In the genomic region with DNA sequence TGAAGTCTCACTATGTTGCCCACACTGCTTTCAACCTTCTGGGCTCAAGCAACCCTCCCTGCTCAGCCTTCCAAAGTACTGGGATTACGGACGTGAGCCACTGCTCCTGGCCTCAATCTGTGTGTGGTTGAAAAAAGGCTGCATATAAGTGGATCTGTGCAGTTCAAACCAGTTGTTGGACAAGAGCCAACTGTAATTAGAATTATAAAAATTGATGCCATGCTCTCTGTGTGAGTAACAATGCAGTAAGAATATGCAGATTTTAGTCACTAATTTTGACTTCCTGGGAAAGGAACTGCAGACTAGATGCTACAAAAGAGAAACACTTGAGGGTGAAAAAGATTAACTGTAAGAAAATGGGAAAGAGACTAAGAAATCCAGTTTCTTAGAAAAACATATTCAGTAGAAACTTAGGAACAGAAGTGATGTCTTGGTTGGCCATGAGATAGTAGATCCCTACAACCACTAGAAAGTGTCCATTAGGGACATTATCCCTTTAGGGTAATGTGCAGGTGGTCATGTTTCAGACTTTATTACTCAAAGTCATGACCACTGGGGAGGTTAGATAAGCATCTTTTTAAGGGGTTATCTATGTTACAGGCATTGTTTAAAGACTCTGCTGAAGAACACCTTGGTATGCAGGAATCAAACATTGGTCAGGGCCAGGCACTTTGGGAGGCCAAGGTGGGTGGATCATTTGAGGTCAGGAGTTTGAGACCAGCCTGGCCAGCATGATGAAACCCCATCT, we compare ENCODE assay signal across 1 cellular context.
TF ChIP-seq lines count a peak whose summit lies in the region.

No MANE protein-coding gene starts in this region.

TF ChIP-seq in WTC11, 78 proteins besides CTCF, POLR2A, EP300 and RAD21 (continued from another document):
- TF ChIP-seq, protein P1, sequence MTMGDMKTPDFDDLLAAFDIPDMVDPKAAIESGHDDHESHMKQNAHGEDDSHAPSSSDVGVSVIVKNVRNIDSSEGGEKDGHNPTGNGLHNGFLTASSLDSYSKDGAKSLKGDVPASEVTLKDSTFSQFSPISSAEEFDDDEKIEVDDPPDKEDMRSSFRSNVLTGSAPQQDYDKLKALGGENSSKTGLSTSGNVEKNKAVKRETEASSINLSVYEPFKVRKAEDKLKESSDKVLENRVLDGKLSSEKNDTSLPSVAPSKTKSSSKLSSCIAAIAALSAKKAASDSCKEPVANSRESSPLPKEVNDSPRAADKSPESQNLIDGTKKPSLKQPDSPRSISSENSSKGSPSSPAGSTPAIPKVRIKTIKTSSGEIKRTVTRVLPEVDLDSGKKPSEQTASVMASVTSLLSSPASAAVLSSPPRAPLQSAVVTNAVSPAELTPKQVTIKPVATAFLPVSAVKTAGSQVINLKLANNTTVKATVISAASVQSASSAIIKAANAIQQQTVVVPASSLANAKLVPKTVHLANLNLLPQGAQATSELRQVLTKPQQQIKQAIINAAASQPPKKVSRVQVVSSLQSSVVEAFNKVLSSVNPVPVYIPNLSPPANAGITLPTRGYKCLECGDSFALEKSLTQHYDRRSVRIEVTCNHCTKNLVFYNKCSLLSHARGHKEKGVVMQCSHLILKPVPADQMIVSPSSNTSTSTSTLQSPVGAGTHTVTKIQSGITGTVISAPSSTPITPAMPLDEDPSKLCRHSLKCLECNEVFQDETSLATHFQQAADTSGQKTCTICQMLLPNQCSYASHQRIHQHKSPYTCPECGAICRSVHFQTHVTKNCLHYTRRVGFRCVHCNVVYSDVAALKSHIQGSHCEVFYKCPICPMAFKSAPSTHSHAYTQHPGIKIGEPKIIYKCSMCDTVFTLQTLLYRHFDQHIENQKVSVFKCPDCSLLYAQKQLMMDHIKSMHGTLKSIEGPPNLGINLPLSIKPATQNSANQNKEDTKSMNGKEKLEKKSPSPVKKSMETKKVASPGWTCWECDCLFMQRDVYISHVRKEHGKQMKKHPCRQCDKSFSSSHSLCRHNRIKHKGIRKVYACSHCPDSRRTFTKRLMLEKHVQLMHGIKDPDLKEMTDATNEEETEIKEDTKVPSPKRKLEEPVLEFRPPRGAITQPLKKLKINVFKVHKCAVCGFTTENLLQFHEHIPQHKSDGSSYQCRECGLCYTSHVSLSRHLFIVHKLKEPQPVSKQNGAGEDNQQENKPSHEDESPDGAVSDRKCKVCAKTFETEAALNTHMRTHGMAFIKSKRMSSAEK (CRISPR knock-in tag; IDR thresholded peaks at IDR 0.05; ENCODE audit: borderline replicate concordance) = no peak
- no peak for TF ChIP-seq NR3C1 (CRISPR knock-in tag; conservative IDR thresholded peaks at IDR 0.05; ENCODE audit: low read depth)
